15 cellular contexts compared by ENCODE assay signal in genomic region chr3:36546196-36546595, GRCh38.
DNase-seq lines count a peak whose midpoint lies in the region; ATAC-seq and TF ChIP-seq lines count a peak whose summit lies in the region.
"Had no signal": no experiment of that assay in that cellular context is flagged by ENCODE, and none has a peak within 500 bp of the region (broad histone marks: within the 10 kb centered on the region; RNA-seq: fewer than 3 reads in every experiment).

No MANE protein-coding gene starts in this region.

- ATAC-seq in HG02840 (IDR thresholded peaks at IDR 0.05; ENCODE audit: low FRiP score, unreplicated experiment), result no peak

- DNase-seq in AG10803 (ENCODE audit: low read depth), result peak; percentile 62
- peak; percentile 28 for DNase-seq in GM03348 (ENCODE audit: low spot score)
- DNase-seq in RPMI7951 (ENCODE audit: low read depth), result peak; percentile 4
- peak; percentile 48 for DNase-seq in myocyte (ENCODE audit: low read depth)
- no peak for DNase-seq in globus pallidus (ENCODE audit: low spot score)
- no peak for DNase-seq in activated CD4-positive, alpha-beta T cell treated with anti-CD3 and anti-CD28 coated beads for 48 hours
- DNase-seq in NCI-H1105 (lab: John Stamatoyannopoulos, UW), result no peak
- DNase-seq: CD4-positive, CD25-positive, alpha-beta regulatory T cell; DMS79 treated with DMSO at 0.1 percent for 48 hours; H7; MV-4-11; NCI-H1436 treated with DMSO at 0.1 percent for 48 hours; NCI-H345; NCI-H526 treated with DMSO at 0.1 percent for 48 hours had no signal

- H3K4me3 ChIP-seq in AG10803 (ENCODE audit: low read length), result no peak overlapping the region

- TF ChIP-seq CTCF in AG10803 (conservative IDR thresholded peaks at IDR 0.05; ENCODE audit: low read length), result no peak

Comparison
In these comparisons a context has a peak if more than half of its experiments do, and no peak if none do; other contexts are left out.
1. DNase-seq: peak in AG10803 (single experiment), GM03348 (single experiment), RPMI7951 (single experiment) and myocyte (single experiment); none in globus pallidus (single experiment), activated CD4-positive, alpha-beta T cell treated with anti-CD3 and anti-CD28 coated beads for 48 hours (single experiment) and NCI-H1105 (single experiment).